ENCODE assay signal across 17 cellular contexts in genomic region chr3:29754346-29754745, GRCh38.
A peak's percentile ranks its signal among the peaks of the same experiment; 100 is the strongest.
DNase-seq lines count a peak whose midpoint lies in the region; ATAC-seq and TF ChIP-seq lines count a peak whose summit lies in the region.
"Had no signal": no experiment of that assay in that cellular context is flagged by ENCODE, and none has a peak within 500 bp of the region (broad histone marks: within the 10 kb centered on the region; RNA-seq: fewer than 3 reads in every experiment).

No MANE protein-coding gene starts in this region.

- H3K4me1 Mint-ChIP-seq in stimulated activated effector memory CD8-positive, alpha-beta T cell treated with anti-CD3 and anti-CD28 coated beads, Interleukin-12 subunit alpha, Interleukin-12 subunit beta, amount 100 ng/mL, for 72 hours, result no peaks in the 10 kb centered on the region
- H3K4me1 Mint-ChIP-seq: CD4-positive, alpha-beta memory T cell had no signal

- H3K4me3 ChIP-seq in heart left ventricle, result no peak overlapping the region
- H3K4me3 ChIP-seq: K562 had no signal

- peaks cover 5 to 44% (median 25%) of the 10 kb centered on the region in 12 donors for H3K4me1 ChIP-seq in heart left ventricle
- H3K4me1 ChIP-seq: BE2C had no signal

- H3K27me3 ChIP-seq in heart left ventricle, result no peaks in the 10 kb centered on the region
- H3K27me3 ChIP-seq: BE2C had no signal

- H3K9me3 Mint-ChIP-seq in stimulated activated effector memory CD8-positive, alpha-beta T cell treated with anti-CD3 and anti-CD28 coated beads, Interleukin-12 subunit alpha, Interleukin-12 subunit beta, amount 100 ng/mL, for 72 hours, result no peaks in the 10 kb centered on the region

- TF ChIP-seq CTCF in heart left ventricle (IDR thresholded peaks at IDR 0.05), result no peak

- H3K4me3 Mint-ChIP-seq in stimulated activated effector memory CD8-positive, alpha-beta T cell treated with anti-CD3 and anti-CD28 coated beads, Interleukin-12 subunit alpha, Interleukin-12 subunit beta, amount 100 ng/mL, for 72 hours, result no peak overlapping the region
- H3K4me3 Mint-ChIP-seq: CD4-positive, alpha-beta memory T cell had no signal

- no peak overlapping the region for H3K27ac Mint-ChIP-seq in stimulated activated effector memory CD8-positive, alpha-beta T cell treated with anti-CD3 and anti-CD28 coated beads, Interleukin-12 subunit alpha, Interleukin-12 subunit beta, amount 100 ng/mL, for 72 hours
- H3K27ac Mint-ChIP-seq: CD4-positive, alpha-beta memory T cell had no signal

- no peak for TF ChIP-seq POLR2A in heart left ventricle (IDR thresholded peaks at IDR 0.05)

- no peaks in the 10 kb centered on the region for H3K9me3 ChIP-seq in heart left ventricle
- H3K9me3 ChIP-seq: BE2C had no signal

- 94 to 100% (median 99%) methylated on average over 1 of the region's 1 CpG for WGBS in heart left ventricle, 4 donors

- DNase-seq in stimulated activated effector memory CD8-positive, alpha-beta T cell treated with anti-CD3 and anti-CD28 coated beads, Interleukin-12 subunit alpha, Interleukin-12 subunit beta, amount 100 ng/mL, for 72 hours (ENCODE audit: low spot score in 2 of 2), result no peak
- DNase-seq in dedifferentiated amniotic fluid mesenchymal stem cell (ENCODE audit: extremely low spot score) (no peak), heart left ventricle (no peak), NCI-H1092 (lab: John Stamatoyannopoulos, UW) (no peak)
- DNase-seq: ACHN; BE2C; CD4-positive, alpha-beta memory T cell; DMS79; NCI-H1694; NCI-H2107; NCI-H345; NCI-H69 had no signal

- no peak overlapping the region for H3K27ac ChIP-seq in heart left ventricle

- H3K36me3 Mint-ChIP-seq in stimulated activated effector memory CD8-positive, alpha-beta T cell treated with anti-CD3 and anti-CD28 coated beads, Interleukin-12 subunit alpha, Interleukin-12 subunit beta, amount 100 ng/mL, for 72 hours, result no peaks in the 10 kb centered on the region
- H3K36me3 Mint-ChIP-seq: CD4-positive, alpha-beta memory T cell had no signal

- peak; percentile 73 for ATAC-seq in GM18870 (IDR thresholded peaks at IDR 0.05; ENCODE audit: unreplicated experiment)
- ATAC-seq in HG02642 (IDR thresholded peaks at IDR 0.05; ENCODE audit: poor library complexity, unreplicated experiment), result peak; percentile 43
- peak; percentile 87 for ATAC-seq in HG03432 (IDR thresholded peaks at IDR 0.05; ENCODE audit: unreplicated experiment)
- peak; percentile 28 for ATAC-seq in stimulated activated effector memory CD8-positive, alpha-beta T cell treated with anti-CD3 and anti-CD28 coated beads, Interleukin-12 subunit alpha, Interleukin-12 subunit beta, amount 100 ng/mL, for 72 hours
- ATAC-seq in heart left ventricle, result no peak
- ATAC-seq: HCT116, K562 had no signal

- intact Hi-C loops in heart left ventricle (cut with DNase I), result loop anchor here in 6 of 10 donors (5.0 to 10.0 kb wide), 5 partner anchors 47 to 422 kb away; no protein-coding TSS in a partner anchor

- H3K36me3 ChIP-seq in heart left ventricle, result no peaks in the 10 kb centered on the region
- H3K36me3 ChIP-seq: BE2C had no signal

Comparison
In these comparisons a context has a peak if more than half of its experiments do, and no peak if none do; other contexts are left out.
1. ATAC-seq: peak in GM18870 (single experiment), HG02642 (single experiment), HG03432 (single experiment) and stimulated activated effector memory CD8-positive, alpha-beta T cell treated with anti-CD3 and anti-CD28 coated beads, Interleukin-12 subunit alpha, Interleukin-12 subunit beta, amount 100 ng/mL, for 72 hours (single experiment); none in heart left ventricle (0 of 4).